In the genomic region with DNA sequence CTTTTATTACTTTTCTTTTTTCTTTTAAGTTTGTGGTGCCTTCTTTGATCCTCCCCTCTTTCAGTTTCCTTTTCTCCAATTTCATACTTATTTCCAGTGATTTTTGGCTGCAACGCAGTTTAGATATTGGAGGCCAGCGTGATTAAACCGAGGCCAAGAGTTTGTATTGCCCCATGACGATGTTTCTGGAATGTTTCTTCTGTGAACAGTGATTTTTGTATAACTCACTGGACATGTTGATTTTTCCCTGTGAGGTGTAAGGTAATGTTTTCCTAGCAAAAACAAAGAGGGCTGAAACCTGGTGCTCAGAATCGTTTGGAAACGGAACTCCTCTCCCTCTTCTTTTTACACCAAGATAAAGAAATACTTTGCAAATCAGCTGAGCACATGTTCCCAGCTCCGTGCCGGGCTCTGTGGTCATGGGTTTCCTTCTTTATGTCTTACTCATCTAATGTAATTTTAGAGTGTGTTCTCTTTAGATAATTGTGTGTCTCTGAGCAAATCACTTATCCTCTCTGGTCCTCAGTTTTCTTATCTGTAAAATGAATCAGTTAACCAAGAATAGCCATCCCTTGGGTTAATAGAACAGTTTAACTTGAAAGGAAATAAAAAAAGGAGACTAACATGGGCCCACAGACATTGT, we compare ENCODE assay signal across 18 cellular contexts.
DNase-seq lines count a peak whose midpoint lies in the region; ATAC-seq and TF ChIP-seq lines count a peak whose summit lies in the region.
"Had no signal": no experiment of that assay in that cellular context is flagged by ENCODE, and none has a peak within 500 bp of the region (broad histone marks: within the 10 kb centered on the region; RNA-seq: fewer than 3 reads in every experiment).

No MANE protein-coding gene starts in this region.

- no peaks in the 10 kb centered on the region for H3K36me3 Mint-ChIP-seq in activated T-helper 17 cell treated with anti-CD3 and anti-CD28 coated beads, Interleukin-2, amount 50 U/mL, for 72 hours (ENCODE audit: low read depth)

- H3K9me2 ChIP-seq in Loucy (replicated peaks; ENCODE audit: low read depth, low read length): no peaks in the 10 kb centered on the region

- H3K27ac ChIP-seq in brain microvascular endothelial cell (no peak overlapping the region), liver (ENCODE audit: low read depth in 1 of 2, low read length in 2 of 2) (peak overlapping the region; percentile 72 to 73), stomach (peak overlapping the region in 4 of 5 donors; percentile 36 to 71 (median 60)), substantia nigra (ENCODE audit: low read depth, low read length, poor library complexity, severe bottlenecking) (no peak overlapping the region)

- no peak for TF ChIP-seq CTCF in Loucy (conservative IDR thresholded peaks at IDR 0.05; ENCODE audit: low read length)
- no peak for TF ChIP-seq CTCF in brain microvascular endothelial cell (IDR thresholded peaks at IDR 0.05; ENCODE audit: low read depth, low read length, missing control alignments)
- TF ChIP-seq CTCF in liver (IDR thresholded peaks at IDR 0.05; ENCODE audit: low read depth, low read length, missing input control): no peak
- no peak for TF ChIP-seq CTCF in stomach (IDR thresholded peaks at IDR 0.05)

- WGBS in liver: 8% methylated on average over 8 of the region's 8 CpGs
- 27 to 40% (median 32%) methylated on average over 8 of the region's 8 CpGs for WGBS in stomach, 5 donors

- H4K20me1 ChIP-seq in Loucy (ENCODE audit: insufficient read depth, low read length, poor library complexity, severe bottlenecking): no peaks in the 10 kb centered on the region

- intact Hi-C loops in stomach (cut with DNase I; ENCODE audit: low total_unique reads) (no loop called here), posterior cingulate gyrus (cut with DNase I) (no loop called here)

- H3K4me3 ChIP-seq in Loucy (ENCODE audit: low read length, poor library complexity, severe bottlenecking) (no peak overlapping the region), brain microvascular endothelial cell (ENCODE audit: low read depth, low read length) (no peak overlapping the region), liver (ENCODE audit: low read depth in 1 of 3, low read length in 3 of 3) (peak overlapping the region in 2 of 3 donors; percentile 2 to 32), stomach (no peak overlapping the region)
- H3K4me3 ChIP-seq: uterus had no signal

- no peaks in the 10 kb centered on the region for H3K9me3 ChIP-seq in Loucy (ENCODE audit: insufficient read depth, low read depth, low read length)
- H3K9me3 ChIP-seq in liver (ENCODE audit: control insufficient read depth in 4 of 4, low read length in 3 of 4): no peaks in the 10 kb centered on the region
- no peaks in the 10 kb centered on the region for H3K9me3 ChIP-seq in stomach
- H3K9me3 ChIP-seq: uterus had no signal

- H3K4me1 ChIP-seq in Loucy (ENCODE audit: insufficient read depth, low read length, poor library complexity, severe bottlenecking) (peaks cover 30% of the 10 kb centered on the region), liver (ENCODE audit: control insufficient read depth in 4 of 4, insufficient read depth in 4 of 4, low read length in 3 of 4) (peaks cover 0 to 6% (median 2%) of the 10 kb centered on the region in 4 donors), stomach (peaks cover 0 to 18% (median 7%) of the 10 kb centered on the region in 4 donors)
- H3K4me1 ChIP-seq: uterus had no signal

- no peak for ATAC-seq in activated T-helper 17 cell treated with anti-CD3 and anti-CD28 coated beads, Interleukin-2, amount 50 U/mL, for 72 hours (replicated peaks)
- ATAC-seq in GM18517 (IDR thresholded peaks at IDR 0.05; ENCODE audit: unreplicated experiment): no peak
- ATAC-seq: activated naive CD8-positive, alpha-beta T cell treated with anti-CD3 and anti-CD28 coated beads, Interleukin-2, amount 50 U/mL, for 24 hours had no signal

- TF ChIP-seq RAD21 in liver (IDR thresholded peaks at IDR 0.05): peak; percentile 8 to 38

- H3K27me3 ChIP-seq in Loucy (ENCODE audit: insufficient read depth, low read length, poor library complexity, severe bottlenecking) (no peaks in the 10 kb centered on the region), brain microvascular endothelial cell (replicated peaks) (no peaks in the 10 kb centered on the region), liver (ENCODE audit: control insufficient read depth in 4 of 4, insufficient read depth in 4 of 4, low read length in 3 of 4) (no peaks in the 10 kb centered on the region), stomach (no peaks in the 10 kb centered on the region)
- H3K27me3 ChIP-seq: uterus had no signal

- no peaks in the 10 kb centered on the region for H3K79me2 ChIP-seq in Loucy (ENCODE audit: insufficient read depth, low read length)

- no peak for TF ChIP-seq POLR2A in stomach (IDR thresholded peaks at IDR 0.05)

- in situ Hi-C loops in brain microvascular endothelial cell (cut with HindIII; ENCODE audit: low pct_ligation_motif_present, low sequenced_read_pairs): no loop called here

- H3K27ac Mint-ChIP-seq in activated T-helper 17 cell treated with anti-CD3 and anti-CD28 coated beads, Interleukin-2, amount 50 U/mL, for 72 hours: no peak overlapping the region
- H3K27ac Mint-ChIP-seq: activated naive CD8-positive, alpha-beta T cell treated with anti-CD3 and anti-CD28 coated beads, Interleukin-2, amount 50 U/mL, for 24 hours had no signal

- peak overlapping the region; percentile 29 for H3K4me2 ChIP-seq in Loucy (ENCODE audit: low read depth, low read length, poor library complexity, severe bottlenecking)

- DNase-seq in brain microvascular endothelial cell (peak; percentile 9), stomach (no peak), posterior cingulate gyrus (no peak), substantia nigra (lab: John Stamatoyannopoulos, UW) (no peak)
- DNase-seq: activated naive CD8-positive, alpha-beta T cell treated with anti-CD3 and anti-CD28 coated beads, Interleukin-2, amount 50 U/mL, for 24 hours; activated T-cell treated with anti-CD3 and anti-CD28 coated beads, Interleukin-2, amount 50 U/mL, for 48 hours; AML-193; DMS153; NCI-H1417 treated with DMSO at 0.1 percent for 48 hours; NCI-H2227 treated with DMSO at 0.1 percent for 48 hours; SIG-M5; stimulated activated CD4-positive, alpha-beta T cell treated with anti-CD3 and anti-CD28 coated beads, Interleukin-4, amount 100 ng/mL, for 1 hour; T1000; uterus had no signal

- no peaks in the 10 kb centered on the region for H3K9me3 Mint-ChIP-seq in activated T-helper 17 cell treated with anti-CD3 and anti-CD28 coated beads, Interleukin-2, amount 50 U/mL, for 72 hours
- H3K9me3 Mint-ChIP-seq: activated naive CD8-positive, alpha-beta T cell treated with anti-CD3 and anti-CD28 coated beads, Interleukin-2, amount 50 U/mL, for 24 hours had no signal

- H3K36me3 ChIP-seq in Loucy (ENCODE audit: insufficient read depth, low read length) (no peaks in the 10 kb centered on the region), brain microvascular endothelial cell (replicated peaks) (no peaks in the 10 kb centered on the region), liver (ENCODE audit: control insufficient read depth in 4 of 4, insufficient read depth in 3 of 4, low read depth in 1 of 4, low read length in 3 of 4) (no peaks in the 10 kb centered on the region), stomach (no peaks in the 10 kb centered on the region)
- H3K36me3 ChIP-seq: uterus had no signal

- peak overlapping the region; percentile 65; the same call in 1 of the 2 replicates for H2AFZ ChIP-seq in Loucy (ENCODE audit: low read length)

- no peak overlapping the region for H3K4me3 Mint-ChIP-seq in activated T-helper 17 cell treated with anti-CD3 and anti-CD28 coated beads, Interleukin-2, amount 50 U/mL, for 72 hours
- H3K4me3 Mint-ChIP-seq: activated naive CD8-positive, alpha-beta T cell treated with anti-CD3 and anti-CD28 coated beads, Interleukin-2, amount 50 U/mL, for 24 hours had no signal

- H3K4me1 Mint-ChIP-seq in activated T-helper 17 cell treated with anti-CD3 and anti-CD28 coated beads, Interleukin-2, amount 50 U/mL, for 72 hours: peaks cover 4% of the 10 kb centered on the region

- H3F3A ChIP-seq in Loucy (ENCODE audit: low read depth): no peaks in the 10 kb centered on the region

- H3K9ac ChIP-seq in Loucy (ENCODE audit: low read depth, low read length, poor library complexity, severe bottlenecking) (peak overlapping the region; percentile 31), liver (ENCODE audit: low read depth in 1 of 2, low read length in 2 of 2) (peak overlapping the region; percentile 68 to 81)

- H3K27me3 Mint-ChIP-seq in activated T-helper 17 cell treated with anti-CD3 and anti-CD28 coated beads, Interleukin-2, amount 50 U/mL, for 72 hours: no peaks in the 10 kb centered on the region
- H3K27me3 Mint-ChIP-seq: activated naive CD8-positive, alpha-beta T cell treated with anti-CD3 and anti-CD28 coated beads, Interleukin-2, amount 50 U/mL, for 24 hours had no signal

- TF ChIP-seq EP300 in stomach (IDR thresholded peaks at IDR 0.05): no peak

TF ChIP-seq in liver, 16 proteins besides CTCF, POLR2A, EP300 and RAD21 (continues in another document):
- TF ChIP-seq FOXA2 (IDR thresholded peaks at IDR 0.05): peak; percentile 77
- TF ChIP-seq EGR1 (IDR thresholded peaks at IDR 0.05; ENCODE audit: low read depth in 2 of 2): peak in 1 of 2 donors; percentile 56
- TF ChIP-seq JUND (IDR thresholded peaks at IDR 0.05): peak in 1 of 2 donors; percentile 77
- TF ChIP-seq, protein P1, sequence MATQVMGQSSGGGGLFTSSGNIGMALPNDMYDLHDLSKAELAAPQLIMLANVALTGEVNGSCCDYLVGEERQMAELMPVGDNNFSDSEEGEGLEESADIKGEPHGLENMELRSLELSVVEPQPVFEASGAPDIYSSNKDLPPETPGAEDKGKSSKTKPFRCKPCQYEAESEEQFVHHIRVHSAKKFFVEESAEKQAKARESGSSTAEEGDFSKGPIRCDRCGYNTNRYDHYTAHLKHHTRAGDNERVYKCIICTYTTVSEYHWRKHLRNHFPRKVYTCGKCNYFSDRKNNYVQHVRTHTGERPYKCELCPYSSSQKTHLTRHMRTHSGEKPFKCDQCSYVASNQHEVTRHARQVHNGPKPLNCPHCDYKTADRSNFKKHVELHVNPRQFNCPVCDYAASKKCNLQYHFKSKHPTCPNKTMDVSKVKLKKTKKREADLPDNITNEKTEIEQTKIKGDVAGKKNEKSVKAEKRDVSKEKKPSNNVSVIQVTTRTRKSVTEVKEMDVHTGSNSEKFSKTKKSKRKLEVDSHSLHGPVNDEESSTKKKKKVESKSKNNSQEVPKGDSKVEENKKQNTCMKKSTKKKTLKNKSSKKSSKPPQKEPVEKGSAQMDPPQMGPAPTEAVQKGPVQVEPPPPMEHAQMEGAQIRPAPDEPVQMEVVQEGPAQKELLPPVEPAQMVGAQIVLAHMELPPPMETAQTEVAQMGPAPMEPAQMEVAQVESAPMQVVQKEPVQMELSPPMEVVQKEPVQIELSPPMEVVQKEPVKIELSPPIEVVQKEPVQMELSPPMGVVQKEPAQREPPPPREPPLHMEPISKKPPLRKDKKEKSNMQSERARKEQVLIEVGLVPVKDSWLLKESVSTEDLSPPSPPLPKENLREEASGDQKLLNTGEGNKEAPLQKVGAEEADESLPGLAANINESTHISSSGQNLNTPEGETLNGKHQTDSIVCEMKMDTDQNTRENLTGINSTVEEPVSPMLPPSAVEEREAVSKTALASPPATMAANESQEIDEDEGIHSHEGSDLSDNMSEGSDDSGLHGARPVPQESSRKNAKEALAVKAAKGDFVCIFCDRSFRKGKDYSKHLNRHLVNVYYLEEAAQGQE (IDR thresholded peaks at IDR 0.05): peak; percentile 45

Comparison
In these comparisons a context has a peak if more than half of its experiments do, and no peak if none do; other contexts are left out.
1. H3K4me3 ChIP-seq: peak in liver (2 of 3); none in Loucy (single experiment), brain microvascular endothelial cell (single experiment) and stomach (0 of 4).
2. H3K27ac ChIP-seq: peak in liver (2 of 2) and stomach (4 of 5); none in brain microvascular endothelial cell (single experiment) and substantia nigra (single experiment).